Comparison of ENCODE assay signal across 15 cellular contexts in the genomic region with DNA sequence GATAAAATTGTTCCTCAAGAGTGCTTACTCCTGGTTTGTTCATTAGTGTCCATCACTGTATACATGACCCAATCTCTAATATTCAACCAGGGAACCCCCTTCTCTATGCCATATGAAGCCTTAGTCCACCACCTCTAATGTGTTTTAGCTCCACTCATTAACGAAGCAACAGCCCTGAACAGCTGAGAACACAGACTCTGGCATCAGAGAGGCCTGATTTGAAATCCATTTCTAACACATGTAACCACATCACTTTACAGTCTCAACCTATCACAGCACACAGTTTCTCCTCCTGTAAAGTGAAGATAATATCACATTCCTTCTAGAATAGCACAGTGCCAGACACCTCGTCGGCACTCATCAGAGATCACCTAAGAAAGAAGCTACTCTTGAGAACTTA.
"Had no signal": no experiment of that assay in that cellular context is flagged by ENCODE, and none has a peak within 500 bp of the region (broad histone marks: within the 10 kb centered on the region; RNA-seq: fewer than 3 reads in every experiment).

No MANE protein-coding gene starts in this region.

- H3K4me3 Mint-ChIP-seq: activated CD8-positive, alpha-beta T cell treated with anti-CD3 and anti-CD28 coated beads for 36 hours; activated naive CD8-positive, alpha-beta T cell treated with anti-CD3 and anti-CD28 coated beads for 36 hours; activated T-cell treated with anti-CD3 and anti-CD28 coated beads, Interleukin-2, amount 50 U/mL, for 72 hours; natural killer cell treated with Interleukin-12 subunit alpha and Interleukin-12 subunit beta and Interleukin-15 and Interleukin-18, amount 100 ng/mL, for 72 hours had no signal

- H3K27me3 Mint-ChIP-seq: activated CD8-positive, alpha-beta T cell treated with anti-CD3 and anti-CD28 coated beads for 36 hours; activated naive CD8-positive, alpha-beta T cell treated with anti-CD3 and anti-CD28 coated beads for 36 hours; natural killer cell treated with Interleukin-12 subunit alpha and Interleukin-12 subunit beta and Interleukin-15 and Interleukin-18, amount 100 ng/mL, for 72 hours had no signal

- H3K9me3 Mint-ChIP-seq: activated CD8-positive, alpha-beta T cell treated with anti-CD3 and anti-CD28 coated beads for 36 hours; activated naive CD8-positive, alpha-beta T cell treated with anti-CD3 and anti-CD28 coated beads for 36 hours; activated T-cell treated with anti-CD3 and anti-CD28 coated beads, Interleukin-2, amount 50 U/mL, for 72 hours; natural killer cell treated with Interleukin-12 subunit alpha and Interleukin-12 subunit beta and Interleukin-15 and Interleukin-18, amount 100 ng/mL, for 72 hours had no signal

- ATAC-seq: activated CD8-positive, alpha-beta T cell treated with anti-CD3 and anti-CD28 coated beads for 36 hours; heart left ventricle; left colon; natural killer cell treated with Interleukin-12 subunit alpha and Interleukin-12 subunit beta and Interleukin-15 and Interleukin-18, amount 100 ng/mL, for 72 hours; right cardiac atrium had no signal

- H3K27ac Mint-ChIP-seq: activated CD8-positive, alpha-beta T cell treated with anti-CD3 and anti-CD28 coated beads for 36 hours; activated naive CD8-positive, alpha-beta T cell treated with anti-CD3 and anti-CD28 coated beads for 36 hours; activated T-cell treated with anti-CD3 and anti-CD28 coated beads, Interleukin-2, amount 50 U/mL, for 72 hours; natural killer cell treated with Interleukin-12 subunit alpha and Interleukin-12 subunit beta and Interleukin-15 and Interleukin-18, amount 100 ng/mL, for 72 hours had no signal

- DNase-seq: activated CD8-positive, alpha-beta T cell treated with anti-CD3 and anti-CD28 coated beads for 36 hours; activated naive CD8-positive, alpha-beta T cell treated with anti-CD3 and anti-CD28 coated beads for 36 hours; activated T-cell treated with anti-CD3 and anti-CD28 coated beads, Interleukin-2, amount 50 U/mL, for 72 hours; brain microvascular endothelial cell; dermis blood vessel endothelial cell; heart left ventricle; left colon; right cardiac atrium; stimulated activated CD4-positive, alpha-beta T cell treated with anti-CD3 and anti-CD28 coated beads, Interleukin-4, amount 100 ng/mL, for 4 hours; stimulated activated CD8-positive, alpha-beta memory T cell treated with anti-CD3 and anti-CD28 coated beads, Interleukin-4, amount 100 ng/mL, for 48 hours; stimulated activated naive CD4-positive, alpha-beta T cell treated with Interleukin-2 at 50 U/mL for 16 hours; substantia nigra; T1000; uterus had no signal
